7 cellular contexts compared by ENCODE assay signal in genomic region chr4:3984796-3985195, GRCh38.
DNase-seq lines count a peak whose midpoint lies in the region; ATAC-seq and TF ChIP-seq lines count a peak whose summit lies in the region.
"Not testable (repeated sequence)": the region's sequence is repeated elsewhere in the genome, so short reads cannot be mapped to it uniquely, and the experiment has no call there.

No MANE protein-coding gene starts in this region.

- H3K4me2 ChIP-seq in OCI-LY7 (ENCODE audit: low read length): not testable (repeated sequence)
- H3K4me2 ChIP-seq in hepatocyte: peak overlapping the region; percentile 41

- H3K4me3 Mint-ChIP-seq in Caco-2 (ENCODE audit: unreplicated experiment): peak overlapping the region; percentile 36
- H3K4me3 Mint-ChIP-seq in activated naive CD8-positive, alpha-beta T cell treated with anti-CD3 and anti-CD28 coated beads for 36 hours: peak overlapping the region; percentile 18
- not testable (repeated sequence) for H3K4me3 Mint-ChIP-seq in endodermal cell, neural crest cell
- H3K4me3 Mint-ChIP-seq in stimulated activated naive CD8-positive, alpha-beta T cell treated with anti-CD3 and anti-CD28 coated beads, Interleukin-15, amount 100 ng/mL, for 72 hours: peak overlapping the region in 1 of 2 donors; percentile 29

- H3K4me1 ChIP-seq in Caco-2; OCI-LY7 (ENCODE audit: insufficient read depth, low read length, poor library complexity, severe bottlenecking); endodermal cell (ENCODE audit: control insufficient read depth, insufficient read depth, low read length); hepatocyte (ENCODE audit: insufficient read depth): not testable (repeated sequence)

- 27% methylated on average over 6 of the region's 14 CpGs; no CpG with 5 or more reads in 1 of the 2 experiments for WGBS in endodermal cell (ENCODE audit: insufficient coverage in 1 of 2, insufficient read length in 1 of 2), 2 experiments
- 4% methylated on average over 14 of the region's 14 CpGs for WGBS in hepatocyte (ENCODE audit: low lambda C conversion rate, missing lambda C conversion rate)

- H3K9me3 Mint-ChIP-seq in Caco-2 (ENCODE audit: unreplicated experiment); activated naive CD8-positive, alpha-beta T cell treated with anti-CD3 and anti-CD28 coated beads for 36 hours; endodermal cell; neural crest cell; stimulated activated naive CD8-positive, alpha-beta T cell treated with anti-CD3 and anti-CD28 coated beads, Interleukin-15, amount 100 ng/mL, for 72 hours: not testable (repeated sequence)

- POLR2A ChIA-PET in Caco-2 (lab: Charles Lee); OCI-LY7 (lab: Charles Lee): not testable (repeated sequence)

- not testable (repeated sequence) for H3K9me3 ChIP-seq in Caco-2; OCI-LY7 (ENCODE audit: low read length); endodermal cell (ENCODE audit: control insufficient read depth, low read length); hepatocyte (ENCODE audit: low read depth)

- H3K36me3 Mint-ChIP-seq in Caco-2 (ENCODE audit: insufficient read depth, unreplicated experiment); activated naive CD8-positive, alpha-beta T cell treated with anti-CD3 and anti-CD28 coated beads for 36 hours; endodermal cell (ENCODE audit: low read depth); neural crest cell (ENCODE audit: low read depth): not testable (repeated sequence)

- H3K9ac ChIP-seq in endodermal cell (ENCODE audit: extremely low read depth, low read length, poor library complexity, severe bottlenecking): not testable (repeated sequence)

- not testable (repeated sequence) for H3K27me3 Mint-ChIP-seq in Caco-2 (ENCODE audit: insufficient read depth, unreplicated experiment); activated naive CD8-positive, alpha-beta T cell treated with anti-CD3 and anti-CD28 coated beads for 36 hours; endodermal cell (ENCODE audit: insufficient read depth); neural crest cell (ENCODE audit: low read depth)
- H3K27me3 Mint-ChIP-seq in stimulated activated naive CD8-positive, alpha-beta T cell treated with anti-CD3 and anti-CD28 coated beads, Interleukin-15, amount 100 ng/mL, for 72 hours: peaks cover 11% of the 10 kb centered on the region

- not testable (repeated sequence) for H3K9me2 ChIP-seq in OCI-LY7 (ENCODE audit: insufficient read depth, low read length); hepatocyte (replicated peaks; ENCODE audit: insufficient read depth)

- H3K4me1 Mint-ChIP-seq in Caco-2 (ENCODE audit: low read depth, unreplicated experiment); activated naive CD8-positive, alpha-beta T cell treated with anti-CD3 and anti-CD28 coated beads for 36 hours; neural crest cell; stimulated activated naive CD8-positive, alpha-beta T cell treated with anti-CD3 and anti-CD28 coated beads, Interleukin-15, amount 100 ng/mL, for 72 hours: not testable (repeated sequence)
- H3K4me1 Mint-ChIP-seq in endodermal cell: peaks cover 22% of the 10 kb centered on the region

- H3K4me3 ChIP-seq in Caco-2 (ENCODE audit: low read depth, low read length); OCI-LY7 (ENCODE audit: low read depth, low read length, poor library complexity, severe bottlenecking); endodermal cell (ENCODE audit: low read length); hepatocyte: not testable (repeated sequence)

- not testable (repeated sequence) for H3K79me2 ChIP-seq in OCI-LY7 (ENCODE audit: insufficient read depth, low read depth, low read length); hepatocyte

- H2AFZ ChIP-seq in OCI-LY7 (ENCODE audit: low read length); hepatocyte: not testable (repeated sequence)

- CTCF ChIA-PET in Caco-2 (lab: Charles Lee); OCI-LY7 (lab: Charles Lee; ENCODE audit: unreplicated experiment): not testable (repeated sequence)

- intact Hi-C loops in Caco-2 (cut with micrococcal nuclease; ENCODE audit: unreplicated experiment): not testable (repeated sequence)
- intact Hi-C loops in OCI-LY7 (cut with micrococcal nuclease; ENCODE audit: unreplicated experiment): loop anchor here (10.0 kb wide), 3 partner anchors 120 to 200 kb away; no protein-coding TSS in a partner anchor

- not testable (repeated sequence) for H3K27me3 ChIP-seq in Caco-2 (replicated peaks; ENCODE audit: control insufficient read depth, insufficient read depth, low read length); endodermal cell (ENCODE audit: control insufficient read depth, insufficient read depth, low read length, poor library complexity, severe bottlenecking); hepatocyte

- not testable (repeated sequence) for H3K27ac Mint-ChIP-seq in Caco-2 (ENCODE audit: unreplicated experiment); activated naive CD8-positive, alpha-beta T cell treated with anti-CD3 and anti-CD28 coated beads for 36 hours; neural crest cell (ENCODE audit: unreplicated experiment); stimulated activated naive CD8-positive, alpha-beta T cell treated with anti-CD3 and anti-CD28 coated beads, Interleukin-15, amount 100 ng/mL, for 72 hours
- peak overlapping the region; percentile 42 for H3K27ac Mint-ChIP-seq in endodermal cell

- TF ChIP-seq CTCF in Caco-2 (IDR thresholded peaks at IDR 0.05; ENCODE audit: insufficient read depth in 1 of 2, low read depth in 1 of 2, low read length in 1 of 2, severe bottlenecking in 1 of 2, unreplicated experiment in 1 of 2): not testable (repeated sequence)
- TF ChIP-seq CTCF in OCI-LY7 (conservative IDR thresholded peaks at IDR 0.05; ENCODE audit: low read length) (peak; percentile 48; the same call in 1 of the 2 replicates), endodermal cell (conservative IDR thresholded peaks at IDR 0.05) (peak; percentile 54), hepatocyte (IDR thresholded peaks at IDR 0.05; ENCODE audit: poor library complexity) (peak; percentile 27), neural crest cell (conservative IDR thresholded peaks at IDR 0.05) (peak; percentile 51)

- H3K36me3 ChIP-seq in Caco-2 (ENCODE audit: control insufficient read depth, insufficient read depth, low read length); OCI-LY7 (ENCODE audit: insufficient read depth, low read length); endodermal cell (ENCODE audit: control insufficient read depth, insufficient read depth, low read length); hepatocyte (replicated peaks; ENCODE audit: insufficient read depth, low read depth): not testable (repeated sequence)

- BruUV-seq in Caco-2 (replicated peaks; lab: Mats Ljungman, UMichigan); OCI-LY7 (replicated peaks; lab: Mats Ljungman, UMichigan): not testable (repeated sequence)

- H4K20me1 ChIP-seq in OCI-LY7 (ENCODE audit: insufficient read depth, low read length); hepatocyte (ENCODE audit: insufficient read depth, poor library complexity, severe bottlenecking): not testable (repeated sequence)

- H3K27ac ChIP-seq in OCI-LY7 (ENCODE audit: low read depth, low read length, poor library complexity, severe bottlenecking); endodermal cell (ENCODE audit: low read depth, low read length); hepatocyte: not testable (repeated sequence)

- not testable (repeated sequence) for DNase-seq in Caco-2; OCI-LY7 (ENCODE audit: low spot score); activated naive CD8-positive, alpha-beta T cell treated with anti-CD3 and anti-CD28 coated beads for 36 hours; endodermal cell; hepatocyte (ENCODE audit: low spot score); neural crest cell (ENCODE audit: low read depth, low spot score)
- peak; percentile 2 to 11 for DNase-seq in stimulated activated naive CD8-positive, alpha-beta T cell treated with anti-CD3 and anti-CD28 coated beads, Interleukin-15, amount 100 ng/mL, for 72 hours

- not testable (repeated sequence) for ATAC-seq in stimulated activated naive CD8-positive, alpha-beta T cell treated with anti-CD3 and anti-CD28 coated beads, Interleukin-15, amount 100 ng/mL, for 72 hours
